Comparison of ENCODE assay signal across 10 cellular contexts in genomic region chr2:226701052-226701451, GRCh38.
DNase-seq lines count a peak whose midpoint lies in the region; ATAC-seq and TF ChIP-seq lines count a peak whose summit lies in the region.
"Had no signal": no experiment of that assay in that cellular context is flagged by ENCODE, and none has a peak within 500 bp of the region (broad histone marks: within the 10 kb centered on the region; RNA-seq: fewer than 3 reads in every experiment).

No MANE protein-coding gene starts in this region.

- in situ Hi-C loops in GM13976 (cut with MboI; ENCODE audit: low sequenced_read_pairs, unreplicated experiment), result no loop called here

- H3K36me3 Mint-ChIP-seq in endothelial cell (ENCODE audit: low read depth, unreplicated experiment), result no peaks in the 10 kb centered on the region
- H3K36me3 Mint-ChIP-seq: activated naive CD8-positive, alpha-beta T cell treated with anti-CD3 and anti-CD28 coated beads, Interleukin-2, amount 10 ng/mL, durations not matched to agents 7 days and 5 days had no signal

- peaks cover 2% of the 10 kb centered on the region for H3K27me3 Mint-ChIP-seq in endothelial cell (ENCODE audit: unreplicated experiment)

- no peak overlapping the region for H3K27ac Mint-ChIP-seq in endothelial cell (ENCODE audit: unreplicated experiment)
- H3K27ac Mint-ChIP-seq: activated naive CD8-positive, alpha-beta T cell treated with anti-CD3 and anti-CD28 coated beads, Interleukin-2, amount 10 ng/mL, durations not matched to agents 7 days and 5 days had no signal

- TF ChIP-seq CTCF in endothelial cell (IDR thresholded peaks at IDR 0.05; ENCODE audit: unreplicated experiment) (no peak), dorsolateral prefrontal cortex (IDR thresholded peaks at IDR 0.05 in 54 of 56, conservative IDR thresholded peaks at IDR 0.05 in 2 of 56; ENCODE audit: low read depth in 1 of 56, partially characterized antibody in 56 of 56) (no peak), GM13976 (IDR thresholded peaks at IDR 0.05; ENCODE audit: borderline replicate concordance, control extremely low read depth, extremely low read depth, insufficient read depth, missing control alignments) (no peak)

- H3K27me3 ChIP-seq in dorsolateral prefrontal cortex, result peaks cover 0 to 5% (median 0%) of the 10 kb centered on the region in 45 donors

- H3K4me3 Mint-ChIP-seq in endothelial cell (ENCODE audit: unreplicated experiment), result no peak overlapping the region
- H3K4me3 Mint-ChIP-seq: activated naive CD8-positive, alpha-beta T cell treated with anti-CD3 and anti-CD28 coated beads, Interleukin-2, amount 10 ng/mL, durations not matched to agents 7 days and 5 days had no signal

- no peaks in the 10 kb centered on the region for H3K4me1 Mint-ChIP-seq in endothelial cell (ENCODE audit: unreplicated experiment)

- no peak overlapping the region for H3K27ac ChIP-seq in dorsolateral prefrontal cortex

- H3K4me3 ChIP-seq in dorsolateral prefrontal cortex, result no peak overlapping the region

- ATAC-seq in GM21619 (IDR thresholded peaks at IDR 0.05; ENCODE audit: unreplicated experiment), result peak; percentile 79

- no peaks in the 10 kb centered on the region for H3K9me3 Mint-ChIP-seq in endothelial cell (ENCODE audit: unreplicated experiment)
- H3K9me3 Mint-ChIP-seq: activated naive CD8-positive, alpha-beta T cell treated with anti-CD3 and anti-CD28 coated beads, Interleukin-2, amount 10 ng/mL, durations not matched to agents 7 days and 5 days had no signal

- DNase-seq in Ammon's horn (ENCODE audit: low spot score) (peak; percentile 5), LHCN-M2 (ENCODE audit: low read depth) (peak; percentile 96), epidermal melanocyte (ENCODE audit: insufficient read length, low spot score) (peak; percentile 33), endothelial cell (ENCODE audit: low spot score) (no peak), dorsolateral prefrontal cortex (no peak), GM13976 (ENCODE audit: low spot score) (no peak)
- no peak for DNase-seq in stimulated activated CD4-positive, alpha-beta T cell treated with anti-CD3 and anti-CD28 coated beads, Interleukin-1b, Interleukin-23, amount 100 ng/mL, for 48 hours
- DNase-seq: activated naive CD8-positive, alpha-beta T cell treated with anti-CD3 and anti-CD28 coated beads, Interleukin-2, amount 10 ng/mL, durations not matched to agents 7 days and 5 days; SK-N-SH had no signal

- intact Hi-C loops in dorsolateral prefrontal cortex (cut with DNase I), result no loop called here

Comparison
In these comparisons a context has a peak if more than half of its experiments do, and no peak if none do; other contexts are left out.
1. DNase-seq: peak in Ammon's horn (single experiment), LHCN-M2 (single experiment) and epidermal melanocyte (single experiment); none in endothelial cell (single experiment), dorsolateral prefrontal cortex (0 of 10), stimulated activated CD4-positive, alpha-beta T cell treated with anti-CD3 and anti-CD28 coated beads, Interleukin-1b, Interleukin-23, amount 100 ng/mL, for 48 hours (single experiment) and GM13976 (single experiment).